12 cellular contexts compared by ENCODE assay signal in the genomic region with DNA sequence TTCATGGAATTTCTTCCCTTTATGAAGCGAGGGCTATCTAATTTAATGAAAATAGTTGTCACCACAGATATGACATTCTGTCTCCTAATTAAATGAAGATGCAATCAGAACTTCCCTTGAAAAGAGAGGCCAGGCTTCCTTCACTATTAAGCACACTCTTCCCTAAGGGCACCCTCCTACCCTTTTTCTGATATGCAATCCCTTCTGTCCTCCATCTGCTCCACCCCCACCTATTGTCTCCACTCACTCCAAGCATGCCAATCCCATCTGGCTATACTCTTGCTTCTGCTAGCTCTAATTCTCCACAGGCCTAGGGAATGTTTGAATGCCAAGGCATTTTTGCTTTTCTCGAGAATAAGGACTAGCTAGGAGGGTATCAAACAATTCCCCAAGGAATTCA.
A peak's percentile ranks its signal among the peaks of the same experiment; 100 is the strongest.
DNase-seq lines count a peak whose midpoint lies in the region; ATAC-seq and TF ChIP-seq lines count a peak whose summit lies in the region.
"Had no signal": no experiment of that assay in that cellular context is flagged by ENCODE, and none has a peak within 500 bp of the region (broad histone marks: within the 10 kb centered on the region; RNA-seq: fewer than 3 reads in every experiment).

No MANE protein-coding gene starts in this region.

- in situ Hi-C loops in mammary epithelial cell (cut with MboI; ENCODE audit: low sequenced_read_pairs in 2 of 2): no loop called here

- H2AFZ ChIP-seq in mammary epithelial cell (ENCODE audit: low read depth, low read length): no peak overlapping the region

- DNase-seq in breast epithelium (ENCODE audit: low spot score in 2 of 2) (no peak), mammary epithelial cell (no peak), NCI-H82 treated with DMSO at 0.1 percent for 48 hours (lab: John Stamatoyannopoulos, UW; ENCODE audit: unreplicated experiment) (peak; percentile 98), hippocampal formation (lab: John Stamatoyannopoulos, UW) (peak; percentile 8 to 44), upper lobe of right lung (no peak), COR-L47 (lab: John Stamatoyannopoulos, UW) (no peak), esophagus muscularis mucosa (ENCODE audit: extremely low spot score) (no peak)
- DNase-seq: activated naive CD8-positive, alpha-beta T cell treated with anti-CD3 and anti-CD28 coated beads, Interleukin-2, amount 50 U/mL, for 24 hours; activated T-cell treated with anti-CD3 and anti-CD28 coated beads for 4 hours; DMS153; thyroid gland had no signal

- no peak overlapping the region for H3K9ac ChIP-seq in mammary epithelial cell (ENCODE audit: insufficient read depth, low read length)

- TF ChIP-seq POLR2A in breast epithelium (IDR thresholded peaks at IDR 0.05) (no peak), esophagus muscularis mucosa (IDR thresholded peaks at IDR 0.05; ENCODE audit: low read depth) (no peak)

- H3K9me3 ChIP-seq in breast epithelium (no peaks in the 10 kb centered on the region), mammary epithelial cell (replicated peaks; ENCODE audit: insufficient read depth, low read length) (no peaks in the 10 kb centered on the region), upper lobe of right lung (no peaks in the 10 kb centered on the region), esophagus muscularis mucosa (no peaks in the 10 kb centered on the region)
- H3K9me3 ChIP-seq: thyroid gland had no signal

- no peaks in the 10 kb centered on the region for H3K79me2 ChIP-seq in mammary epithelial cell (ENCODE audit: insufficient read depth, low read length)

- ATAC-seq in upper lobe of right lung: no peak
- ATAC-seq: activated naive CD8-positive, alpha-beta T cell treated with anti-CD3 and anti-CD28 coated beads, Interleukin-2, amount 50 U/mL, for 24 hours had no signal

- H3K27me3 ChIP-seq in breast epithelium (no peaks in the 10 kb centered on the region), mammary epithelial cell (ENCODE audit: insufficient read depth, low read length) (no peaks in the 10 kb centered on the region), upper lobe of right lung (no peaks in the 10 kb centered on the region), esophagus muscularis mucosa (no peaks in the 10 kb centered on the region)
- H3K27me3 ChIP-seq: thyroid gland had no signal

- TF ChIP-seq EP300 in esophagus muscularis mucosa (IDR thresholded peaks at IDR 0.05): no peak

- CTCF ChIA-PET in mammary epithelial cell (lab: Charles Lee; ENCODE audit: low non-redundant PET): no interaction called here

- H3K27ac ChIP-seq in breast epithelium: peak overlapping the region; percentile 39 to 46
- no peak overlapping the region for H3K27ac ChIP-seq in mammary epithelial cell (ENCODE audit: insufficient read depth, low read depth, low read length)
- H3K27ac ChIP-seq in temporal lobe (ENCODE audit: low read depth, low read length): peak overlapping the region; percentile 59
- H3K27ac ChIP-seq in upper lobe of right lung: no peak overlapping the region
- H3K27ac ChIP-seq in esophagus muscularis mucosa (replicated peaks in 1 of 4): no peak overlapping the region
- H3K27ac ChIP-seq: thyroid gland had no signal

- H3K36me3 ChIP-seq in breast epithelium: no peaks in the 10 kb centered on the region
- H3K36me3 ChIP-seq in mammary epithelial cell (ENCODE audit: insufficient read depth, low read length): no peaks in the 10 kb centered on the region
- H3K36me3 ChIP-seq in upper lobe of right lung: no peaks in the 10 kb centered on the region
- no peaks in the 10 kb centered on the region for H3K36me3 ChIP-seq in esophagus muscularis mucosa
- H3K36me3 ChIP-seq: thyroid gland had no signal

- intact Hi-C loops in breast epithelium (cut with DNase I; ENCODE audit: low total_unique reads) (no loop called here), mammary epithelial cell (cut with micrococcal nuclease) (no loop called here), upper lobe of right lung (cut with DNase I) (no loop called here), esophagus muscularis mucosa (cut with DNase I) (no loop called here)

- dilution Hi-C loops in mammary epithelial cell (cut with HindIII; ENCODE audit: low sequenced_read_pairs): no loop called here

- 0% methylated on average over 2 of the region's 2 CpGs for WGBS in mammary epithelial cell (ENCODE audit: low coverage, missing lambda C conversion rate)
- 69% methylated on average over 2 of the region's 2 CpGs for WGBS in esophagus muscularis mucosa

- H4K20me1 ChIP-seq in mammary epithelial cell (ENCODE audit: insufficient read depth, low read length): no peaks in the 10 kb centered on the region

- no peak overlapping the region for H3K4me2 ChIP-seq in mammary epithelial cell (ENCODE audit: insufficient read depth, low read depth, low read length)

- no TSS peak for BruUV-seq in mammary epithelial cell (replicated peaks; lab: Mats Ljungman, UMichigan)

- no peak for TF ChIP-seq CTCF in breast epithelium (IDR thresholded peaks at IDR 0.05)
- TF ChIP-seq CTCF in mammary epithelial cell (conservative IDR thresholded peaks at IDR 0.05 in 1 of 2, IDR thresholded peaks at IDR 0.05 in 1 of 2; ENCODE audit: extremely low read depth in 1 of 2, insufficient read depth in 1 of 2, low read depth in 1 of 2, low read length in 2 of 2): no peak
- TF ChIP-seq CTCF in upper lobe of right lung (IDR thresholded peaks at IDR 0.05): no peak
- no peak for TF ChIP-seq CTCF in esophagus muscularis mucosa (IDR thresholded peaks at IDR 0.05)

- H3K4me3 ChIP-seq in breast epithelium: no peak overlapping the region
- H3K4me3 ChIP-seq in mammary epithelial cell (replicated peaks in 1 of 3; ENCODE audit: insufficient read depth in 1 of 3, low read depth in 2 of 3, low read length in 3 of 3): no peak overlapping the region
- no peak overlapping the region for H3K4me3 ChIP-seq in upper lobe of right lung
- no peak overlapping the region for H3K4me3 ChIP-seq in esophagus muscularis mucosa
- H3K4me3 ChIP-seq: thyroid gland had no signal

- H3K4me1 ChIP-seq in breast epithelium: no peaks in the 10 kb centered on the region
- H3K4me1 ChIP-seq in mammary epithelial cell (ENCODE audit: insufficient read depth, low read length): no peaks in the 10 kb centered on the region
- H3K4me1 ChIP-seq in upper lobe of right lung: no peaks in the 10 kb centered on the region
- peaks cover 0 to 24% (median 10%) of the 10 kb centered on the region in 4 donors for H3K4me1 ChIP-seq in esophagus muscularis mucosa
- H3K4me1 ChIP-seq: thyroid gland had no signal

Comparison
In these comparisons a context has a peak if more than half of its experiments do, and no peak if none do; other contexts are left out.
1. H3K27ac ChIP-seq: peak in breast epithelium (2 of 2) and temporal lobe (single experiment); none in mammary epithelial cell (single experiment), upper lobe of right lung (single experiment) and esophagus muscularis mucosa (0 of 4).
2. DNase-seq: peak in NCI-H82 treated with DMSO at 0.1 percent for 48 hours (single experiment) and hippocampal formation (2 of 2); none in breast epithelium (0 of 2), mammary epithelial cell (single experiment), upper lobe of right lung (single experiment), COR-L47 (single experiment) and esophagus muscularis mucosa (single experiment).